8 cellular contexts compared by ENCODE assay signal in the genomic region with DNA sequence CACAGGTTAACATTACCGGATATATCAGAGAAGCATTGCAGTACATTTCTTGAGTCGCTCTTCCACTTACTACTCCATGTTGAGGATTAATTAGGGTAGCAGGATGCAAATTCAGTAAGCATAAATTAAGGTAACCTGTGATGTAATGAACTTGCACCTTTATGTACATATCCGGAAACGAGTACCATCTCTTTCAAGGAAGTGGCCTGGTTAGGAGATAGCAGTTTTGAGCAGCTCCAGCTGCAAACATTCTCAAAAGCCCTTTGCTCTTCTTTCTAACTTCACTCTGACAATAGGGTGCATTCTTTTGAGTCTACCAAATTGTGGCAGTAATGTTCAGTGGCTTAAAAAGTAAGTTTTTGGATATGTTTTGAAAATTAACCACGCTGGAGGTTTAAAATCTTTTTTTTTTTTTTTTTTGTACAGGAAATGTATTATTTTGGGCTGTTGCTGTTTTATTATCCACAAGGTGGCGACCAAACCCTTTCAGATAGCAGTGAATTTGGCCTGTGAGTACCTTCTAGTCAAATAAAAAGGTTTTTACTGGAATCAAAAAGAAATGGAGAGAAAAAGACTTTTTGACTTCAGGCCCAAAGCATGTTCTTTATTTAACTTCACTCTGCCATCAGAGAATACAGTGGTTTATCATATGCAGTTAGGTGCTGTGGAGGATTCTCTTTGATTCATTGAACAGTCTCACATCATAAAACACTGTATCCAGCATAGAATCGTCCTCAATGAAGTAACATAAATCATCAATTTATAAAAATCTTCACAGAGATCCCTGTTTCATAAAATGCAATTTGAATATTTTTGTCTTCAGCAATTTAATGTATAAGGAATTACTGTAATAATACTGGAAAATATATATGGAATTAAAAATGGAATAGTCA. TPM values are rescaled to one million over a fixed set of nuclear protein-coding genes. Genes with fewer than 3 reads are reported as not detected.
DNase-seq lines count a peak whose midpoint lies in the region; ATAC-seq, FAIRE-seq and TF ChIP-seq lines count a peak whose summit lies in the region.

No MANE protein-coding gene starts in this region.

- peak; percentile 21 for DNase-seq in DMS79 (lab: John Stamatoyannopoulos, UW)
- peak in 2 of 4 donors; percentile 34 to 57 for DNase-seq in body of pancreas
- no peak for DNase-seq in left lobe of liver (ENCODE audit: low spot score)
- peak; percentile 17 for DNase-seq in urothelium cell line (ENCODE audit: low spot score)
- DNase-seq in activated CD8-positive, alpha-beta memory T cell treated with anti-CD3 and anti-CD28 coated beads, Interleukin-2, amount 50 U/mL, for 48 hours: no peak

- ATAC-seq in HG03159 (IDR thresholded peaks at IDR 0.05; ENCODE audit: unreplicated experiment) (peak; percentile 57), body of pancreas (no peak), left lobe of liver (peak; percentile 74)

- H3F3A ChIP-seq in OCI-LY1 (ENCODE audit: insufficient read depth, low read length): no peaks in the 10 kb centered on the region

- WGBS in body of pancreas, 2 donors: 41 to 43% methylated on average over 7 of the region's 7 CpGs

- H3K4me1 ChIP-seq in OCI-LY1 (ENCODE audit: insufficient read depth, low read length, severe bottlenecking) (peaks cover 14% of the 10 kb centered on the region), body of pancreas (no peaks in the 10 kb centered on the region)

- H3K9me2 ChIP-seq in OCI-LY1 (ENCODE audit: low read depth, low read length): no peaks in the 10 kb centered on the region

- H2AFZ ChIP-seq in OCI-LY1 (ENCODE audit: low read length): no peak overlapping the region

- H4K20me1 ChIP-seq in OCI-LY1 (ENCODE audit: insufficient read depth, low read length): no peaks in the 10 kb centered on the region

- no peak overlapping the region for H3K9ac ChIP-seq in OCI-LY1 (ENCODE audit: low read length)

- TF ChIP-seq CTCF in 22Rv1 (IDR thresholded peaks at IDR 0.05) (peak; percentile 80), OCI-LY1 (IDR thresholded peaks at IDR 0.05; ENCODE audit: low read length) (peak; percentile 74), body of pancreas (IDR thresholded peaks at IDR 0.05) (peak; percentile 30 to 72 (median 54))

- no peaks in the 10 kb centered on the region for H3K79me2 ChIP-seq in OCI-LY1 (ENCODE audit: insufficient read depth, low read length)

- H3K36me3 ChIP-seq in OCI-LY1 (ENCODE audit: insufficient read depth, low read length) (peaks cover 12% of the 10 kb centered on the region), body of pancreas (replicated peaks in 1 of 2; ENCODE audit: insufficient read depth in 1 of 2, low read depth in 2 of 2) (peaks cover 2 to 3% of the 10 kb centered on the region in 2 donors)

- H3K4me2 ChIP-seq in OCI-LY1 (ENCODE audit: low read length): peak overlapping the region; percentile 41

- intact Hi-C loops in body of pancreas (cut with DNase I): no loop called here

- no peak for FAIRE-seq in urothelium cell line (lab: Jason Lieb, UNC)

- H3K9me3 ChIP-seq in OCI-LY1 (ENCODE audit: low read length): no peaks in the 10 kb centered on the region
- no peaks in the 10 kb centered on the region for H3K9me3 ChIP-seq in body of pancreas

- H3K27me3 ChIP-seq in OCI-LY1 (ENCODE audit: insufficient read depth, low read length): no peaks in the 10 kb centered on the region
- no peaks in the 10 kb centered on the region for H3K27me3 ChIP-seq in body of pancreas

- H3K4me3 ChIP-seq in OCI-LY1 (ENCODE audit: low read depth, low read length, poor library complexity, severe bottlenecking) (peak overlapping the region; percentile 14), body of pancreas (no peak overlapping the region)

- no peak for TF ChIP-seq POLR2A in body of pancreas (IDR thresholded peaks at IDR 0.05)

- H3K27ac ChIP-seq in 22Rv1: no peak overlapping the region
- peak overlapping the region; percentile 51 for H3K27ac ChIP-seq in OCI-LY1 (ENCODE audit: low read depth, low read length, poor library complexity, severe bottlenecking)
- H3K27ac ChIP-seq in body of pancreas: no peak overlapping the region

RNA-seq across cellular contexts. Expression of a gene that starts 8.9 kb away (rescaled TPM):
- 1 to 10 TPM; 2.6 to 3.6 TPM for total RNA-seq in body of pancreas
- 2.2 TPM for total RNA-seq in left lobe of liver

RNA-seq across cellular contexts. Expression of a gene that starts 9.0 kb away (rescaled TPM):
- total RNA-seq in body of pancreas: 1 to 10 TPM; 6.0 to 6.3 TPM
- total RNA-seq in left lobe of liver: 0.78 TPM

RNA-seq across cellular contexts. Expression of a gene that starts 9.1 kb away (rescaled TPM):
- total RNA-seq in body of pancreas (under 1 TPM; 0.26 to 0.33 TPM), left lobe of liver (0.38 TPM)

RNA-seq across cellular contexts. Expression of a gene that starts 15.6 kb away (rescaled TPM):
- total RNA-seq in body of pancreas (10 to 100 TPM in 1 of 2 donors, 1 to 10 TPM in 1; 3.6 to 15.3 TPM), left lobe of liver (0.35 TPM)

Comparison
In these comparisons a context has a peak if more than half of its experiments do, and no peak if none do; other contexts are left out.
1. DNase-seq: peak in DMS79 (single experiment) and urothelium cell line (single experiment); none in left lobe of liver (single experiment) and activated CD8-positive, alpha-beta memory T cell treated with anti-CD3 and anti-CD28 coated beads, Interleukin-2, amount 50 U/mL, for 48 hours (single experiment).
2. Peak in every context shown above with its lines, with median percentiles within 50 percentile points of each other: CTCF ChIP-seq.